Comparison of ENCODE assay signal across 8 cellular contexts in the genomic region with DNA sequence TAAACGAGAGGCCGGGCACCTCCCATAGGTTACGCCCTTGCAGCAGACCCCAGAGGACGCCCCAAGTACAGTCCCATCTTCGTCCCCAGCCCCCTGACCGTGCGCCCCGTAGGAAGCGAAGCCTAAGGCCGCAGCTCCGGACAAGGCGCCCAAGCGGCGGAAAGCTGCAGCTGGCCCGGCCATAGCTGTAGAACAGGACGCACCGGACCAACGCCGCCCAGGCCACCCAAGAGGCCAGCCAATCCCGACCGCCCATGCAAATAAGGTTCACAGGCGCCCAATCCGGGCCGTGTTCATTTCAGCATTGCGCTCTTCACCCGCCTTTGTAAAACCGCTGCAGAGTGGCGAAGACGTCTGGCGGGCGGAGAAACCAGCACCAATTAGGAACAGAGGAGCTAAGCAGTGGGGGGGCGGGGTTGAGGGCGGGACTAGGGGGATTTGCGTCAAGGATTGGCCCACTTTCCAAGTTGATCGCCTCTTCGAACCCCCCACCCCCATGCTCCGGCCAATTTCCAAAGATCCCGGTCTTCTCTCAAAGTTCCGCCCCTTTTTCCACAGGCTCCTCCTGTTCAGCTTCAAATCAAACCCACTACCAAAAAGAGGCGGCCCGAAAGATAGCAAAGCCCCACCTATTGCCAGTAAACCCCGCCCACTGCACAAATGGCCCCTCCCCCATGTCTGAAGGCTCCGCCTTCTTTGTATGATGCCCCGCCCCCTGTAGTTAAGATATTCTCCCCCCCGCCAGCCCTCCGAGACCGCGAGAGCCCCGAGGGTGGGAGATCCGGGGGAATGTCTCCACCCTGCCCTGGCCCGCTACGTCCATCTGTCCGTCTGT. TPM values are rescaled to one million over a fixed set of nuclear protein-coding genes. Genes with fewer than 3 reads are reported as not detected.
DNase-seq lines count a peak whose midpoint lies in the region; ATAC-seq, FAIRE-seq and TF ChIP-seq lines count a peak whose summit lies in the region.

A gene (minus strand): TSS at position 196 of the 835 bp plus-strand sequence. CDS start 13 bp downstream, at position 183.

- TF ChIP-seq CTCF in AG09319 (IDR thresholded peaks at IDR 0.05; ENCODE audit: low read depth, low read length) (no peak; the same call in 1 of the 2 replicates), keratinocyte (optimal IDR thresholded peaks at IDR 0.05 in 1 of 3, IDR thresholded peaks at IDR 0.05 in 1 of 3, conservative IDR thresholded peaks at IDR 0.05 in 1 of 3; ENCODE audit: extremely low read depth in 1 of 3, insufficient read depth in 2 of 3, low read length in 3 of 3) (no peak)

- H3K4me3 ChIP-seq in keratinocyte (ENCODE audit: control insufficient read depth in 2 of 3, extremely low read depth in 1 of 3, insufficient read depth in 2 of 3, low read depth in 1 of 3, low read length in 3 of 3), result peak within 1 kb of the TSS; percentile 60 to 86 (median 84)

- no peaks in the 10 kb centered on the region for H4K20me1 ChIP-seq in keratinocyte (ENCODE audit: control insufficient read depth, extremely low read depth, insufficient read depth, low read length)

- FAIRE-seq in keratinocyte (lab: Jason Lieb, UNC), result peak; percentile 87

- H3K4me2 ChIP-seq in keratinocyte (ENCODE audit: control insufficient read depth, extremely low read depth, insufficient read depth, low read depth, low read length), result peak within 1 kb of the TSS; percentile 89

- H3K4me1 ChIP-seq in keratinocyte (ENCODE audit: control insufficient read depth, extremely low read depth, insufficient read depth, low read length), result peaks cover 15% of the 10 kb centered on the region

- peak within 1 kb of the TSS; percentile 86 for H2AFZ ChIP-seq in keratinocyte (ENCODE audit: control insufficient read depth, low read length)

- no peaks in the 10 kb centered on the region for H3K36me3 ChIP-seq in keratinocyte (ENCODE audit: control insufficient read depth in 2 of 2, extremely low read depth in 1 of 2, insufficient read depth in 2 of 2, low read length in 2 of 2)

- peak within 1 kb of the TSS; percentile 70 for H3K27ac ChIP-seq in keratinocyte (ENCODE audit: control insufficient read depth, insufficient read depth, low read length)

- peaks cover 5% of the 10 kb centered on the region for H3K79me2 ChIP-seq in keratinocyte (ENCODE audit: control insufficient read depth, insufficient read depth, low read length)

- peak within 1 kb of the TSS; percentile 78 for H3K9ac ChIP-seq in keratinocyte (ENCODE audit: control insufficient read depth, extremely low read depth, insufficient read depth, low read length)

- ATAC-seq in GM19043 (IDR thresholded peaks at IDR 0.05; ENCODE audit: low read depth, unreplicated experiment) (peak; percentile 94), HG03378 (IDR thresholded peaks at IDR 0.05; ENCODE audit: unreplicated experiment) (peak; percentile 77)

- H3K27me3 ChIP-seq in keratinocyte (ENCODE audit: control insufficient read depth, extremely low read depth, insufficient read depth, low read length), result no peaks in the 10 kb centered on the region

- dilution Hi-C loops in keratinocyte (cut with MboI; ENCODE audit: extremely low pct_ligation_motif_present, low sequenced_read_pairs), result no loop called here

- peak; percentile 99 for DNase-seq in AG09319 (ENCODE audit: extremely low read depth, low read depth)
- DNase-seq in NCI-H510A (lab: John Stamatoyannopoulos, UW), result peak; percentile 98
- DNase-seq in activated CD4-positive, alpha-beta T cell treated with anti-CD3 and anti-CD28 coated beads for 1 hour, result peak; percentile 88
- DNase-seq in cerebellum (ENCODE audit: low spot score), result peak; percentile 97
- peak; percentile 97 for DNase-seq in keratinocyte (ENCODE audit: low read depth, low spot score)
- DNase-seq in stimulated activated CD4-positive, alpha-beta T cell treated with anti-CD3 and anti-CD28 coated beads, Interleukin-15, amount 100 ng/mL, for 1 hour (ENCODE audit: low read depth in 1 of 2, low spot score in 1 of 2), result peak; percentile 86 to 88

- H3K9me1 ChIP-seq in keratinocyte (ENCODE audit: control insufficient read depth, extremely low read depth, insufficient read depth, low read length), result peaks cover 3% of the 10 kb centered on the region

- no peaks in the 10 kb centered on the region for H3K9me3 ChIP-seq in keratinocyte (ENCODE audit: control insufficient read depth, low read depth, low read length)

RNA-seq across cellular contexts. Expression of the gene that starts here (rescaled TPM):
- 36.0 TPM for total RNA-seq in cerebellum
- polyA plus RNA-seq in keratinocyte, result 68.1 to 131 TPM (median 90.1 TPM) in 3 replicates
- 2.4 TPM for polyA plus RNA-seq in keratinocyte (2011; ENCODE audit: low read depth)
- polyA plus RNA-seq in keratinocyte (2011; cell fraction: cytosol; rRNA removed), result 92.9 and 134 TPM in 2 replicates
- polyA plus RNA-seq in keratinocyte (2011; cell fraction: nucleus; rRNA removed), result 25.6 and 45.5 TPM in 2 replicates
- polyA plus RNA-seq in keratinocyte (2012; ENCODE audit: low replicate concordance), result 75.1 and 103 TPM in 2 replicates
- 17.3 to 36.1 TPM (median 34.8 TPM) in 3 replicates for polyA minus RNA-seq in keratinocyte
- polyA minus RNA-seq in keratinocyte (2011; cell fraction: cytosol; rRNA and poly(A)+ RNA removed), result 19.8 TPM
- 7.9 and 8.1 TPM in 2 replicates for polyA minus RNA-seq in keratinocyte (2011; cell fraction: nucleus; rRNA and poly(A)+ RNA removed)

Comparison
In these comparisons a context has a peak if more than half of its experiments do, and no peak if none do; other contexts are left out.
1. Peak in every context shown above with its lines: DNase-seq, ATAC-seq, H3K4me3 ChIP-seq and H3K27ac ChIP-seq.